In genomic region chr1:5853858-5854257, GRCh38 we compare ENCODE assay signal across 6 cellular contexts.
DNase-seq lines count a peak whose midpoint lies in the region; ATAC-seq, FAIRE-seq and TF ChIP-seq lines count a peak whose summit lies in the region.
"Not testable (repeated sequence)": the region's sequence is repeated elsewhere in the genome, so short reads cannot be mapped to it uniquely, and the experiment has no call there.

No MANE protein-coding gene starts in this region.

- H3K9ac ChIP-seq in astrocyte (ENCODE audit: low read length); K562 (ENCODE audit: insufficient read depth in 1 of 2, low read depth in 2 of 2, low read length in 2 of 2); HepG2 (ENCODE audit: insufficient read depth, low read depth, low read length): not testable (repeated sequence)

- H3K36me3 ChIP-seq in HEK293 (ENCODE audit: control insufficient read depth in 2 of 2, insufficient read depth in 1 of 2, low read length in 2 of 2); astrocyte (ENCODE audit: insufficient read depth, low read length); K562 (ENCODE audit: control insufficient read depth, insufficient read depth, low read length); HepG2 (replicated peaks in 1 of 2; ENCODE audit: control insufficient read depth in 1 of 2, insufficient read depth in 2 of 2, low read length in 2 of 2): not testable (repeated sequence)

- peak overlapping the region; percentile 19 for H3K27ac Mint-ChIP-seq in astrocyte (ENCODE audit: unreplicated experiment)
- H3K27ac Mint-ChIP-seq in endothelial cell (ENCODE audit: unreplicated experiment), result peak overlapping the region; percentile 23
- not testable (repeated sequence) for H3K27ac Mint-ChIP-seq in glutamatergic neuron (ENCODE audit: unreplicated experiment)

- not testable (repeated sequence) for H3K4me1 ChIP-seq in HEK293 (ENCODE audit: control insufficient read depth, insufficient read depth, low read length); astrocyte (ENCODE audit: insufficient read depth, low read length); HepG2 (ENCODE audit: insufficient read depth, low read length)
- H3K4me1 ChIP-seq in K562 (replicated peaks in 1 of 2; ENCODE audit: control insufficient read depth in 2 of 2, insufficient read depth in 2 of 2, low read length in 2 of 2), result peaks cover 0 to 15% of the 10 kb centered on the region in 2 experiments; a peak in 1 of 5 replicates

- H4K20me1 ChIP-seq in astrocyte (ENCODE audit: insufficient read depth, low read length); K562 (replicated peaks; ENCODE audit: control insufficient read depth, insufficient read depth, low read length); HepG2 (ENCODE audit: insufficient read depth, low read length): not testable (repeated sequence)

- in situ Hi-C loops in K562 (cut with MboI); HepG2 (cut with HindIII; ENCODE audit: extremely low pct_ligation_motif_present, low pct_unique_long_range_greater_than_20kb): not testable (repeated sequence)

- H3K4me1 Mint-ChIP-seq in astrocyte (ENCODE audit: low read depth, unreplicated experiment); endothelial cell (ENCODE audit: unreplicated experiment): not testable (repeated sequence)
- H3K4me1 Mint-ChIP-seq in glutamatergic neuron (ENCODE audit: low read depth, unreplicated experiment), result peaks cover 11% of the 10 kb centered on the region

- CTCF ChIA-PET in HEK293 (lab: Yijun Ruan, JAX); K562 (lab: Yijun Ruan, JAX; ENCODE audit: low intra/inter-chr PET ratio); HepG2 (lab: Yijun Ruan, JAX; ENCODE audit: low intra/inter-chr PET ratio, low total read pairs): not testable (repeated sequence)

- not testable (repeated sequence) for H2AFZ ChIP-seq in astrocyte (ENCODE audit: low read depth, low read length); K562 (ENCODE audit: low read depth, low read length); HepG2 (ENCODE audit: low read length)

- not testable (repeated sequence) for H3K27ac ChIP-seq in HEK293 (ENCODE audit: extremely low read depth, low read depth, low read length); astrocyte (ENCODE audit: low read depth, low read length); K562 (ENCODE audit: extremely low read depth, low read depth, low read length); HepG2 (ENCODE audit: extremely low read length, insufficient read depth, low read length)

- H3K4me2 ChIP-seq in astrocyte (ENCODE audit: low read length); K562 (ENCODE audit: insufficient read depth, low read length); HepG2 (ENCODE audit: low read depth, low read length): not testable (repeated sequence)

- H3K79me2 ChIP-seq in astrocyte (ENCODE audit: insufficient read depth, low read length); K562 (ENCODE audit: control insufficient read depth, insufficient read depth, low read length); HepG2 (ENCODE audit: insufficient read depth, low read length): not testable (repeated sequence)

- not testable (repeated sequence) for H3K4me3 Mint-ChIP-seq in astrocyte (ENCODE audit: unreplicated experiment); endothelial cell (ENCODE audit: unreplicated experiment)
- peak overlapping the region; percentile 25 for H3K4me3 Mint-ChIP-seq in glutamatergic neuron (ENCODE audit: unreplicated experiment)

- H3K27me3 Mint-ChIP-seq in astrocyte (ENCODE audit: low read depth, unreplicated experiment); glutamatergic neuron (ENCODE audit: unreplicated experiment): not testable (repeated sequence)
- H3K27me3 Mint-ChIP-seq in endothelial cell (ENCODE audit: unreplicated experiment), result peaks cover 11% of the 10 kb centered on the region

- POLR2A ChIA-PET in HEK293 (lab: Yijun Ruan, JAX); HepG2 (lab: Yijun Ruan, JAX): not testable (repeated sequence)
- POLR2A ChIA-PET in K562 (lab: Yijun Ruan, JAX), result interaction anchor here (0.6 to 1.1 kb wide), 2 partner anchors 15 to 18 kb away, joined by 3 read pairs; no protein-coding TSS in a partner anchor

- not testable (repeated sequence) for TF ChIP-seq RAD21 in K562 (CRISPR knock-in tag; conservative IDR thresholded peaks at IDR 0.05 in 1 of 2, IDR thresholded peaks at IDR 0.05 in 1 of 2); HepG2 (CRISPR knock-in tag; IDR thresholded peaks at IDR 0.05)

- not testable (repeated sequence) for H3K27me3 ChIP-seq in astrocyte (ENCODE audit: insufficient read depth, low read length)
- H3K27me3 ChIP-seq in K562 (ENCODE audit: control insufficient read depth in 2 of 2, insufficient read depth in 2 of 2, low read length in 2 of 2), result peaks cover 5 to 23% of the 10 kb centered on the region in 2 experiments; a peak in 4 of 5 replicates
- peaks cover 0 to 10% of the 10 kb centered on the region in 2 experiments; a peak in 1 of 5 replicates for H3K27me3 ChIP-seq in HepG2 (ENCODE audit: control insufficient read depth in 1 of 2, insufficient read depth in 2 of 2, low read length in 2 of 2)

- not testable (repeated sequence) for TF ChIP-seq CTCF in HEK293 (tag by site-specific recombination; IDR thresholded peaks at IDR 0.05); astrocyte (IDR thresholded peaks at IDR 0.05; ENCODE audit: insufficient read depth, low read depth, low read length); K562 (IDR thresholded peaks at IDR 0.05 in 2 of 3, conservative IDR thresholded peaks at IDR 0.05 in 1 of 3; ENCODE audit: insufficient read depth in 2 of 3, low read depth in 1 of 3, low read length in 3 of 3); endothelial cell (IDR thresholded peaks at IDR 0.05; ENCODE audit: unreplicated experiment); glutamatergic neuron (IDR thresholded peaks at IDR 0.05; ENCODE audit: partially characterized antibody, unreplicated experiment); HepG2 (CRISPR knock-in tag; IDR thresholded peaks at IDR 0.05)

- H3K9me3 ChIP-seq in HEK293 (ENCODE audit: control insufficient read depth, insufficient read depth, low read depth, low read length); astrocyte (ENCODE audit: insufficient read depth, low read depth, low read length); K562 (replicated peaks; ENCODE audit: control insufficient read depth, insufficient read depth, low read depth, low read length); HepG2 (ENCODE audit: low read length): not testable (repeated sequence)

- not testable (repeated sequence) for DNase-seq in astrocyte (ENCODE audit: low read depth); K562 (ENCODE audit: extremely low read depth in 1 of 4, low spot score in 3 of 4); endothelial cell (ENCODE audit: low spot score); glutamatergic neuron; HepG2 (ENCODE audit: low spot score)

- H3K9me1 ChIP-seq in K562 (ENCODE audit: control insufficient read depth, insufficient read depth, low read length), result not testable (repeated sequence)

- not testable (repeated sequence) for H3K9me3 Mint-ChIP-seq in astrocyte (ENCODE audit: unreplicated experiment); endothelial cell (ENCODE audit: unreplicated experiment); glutamatergic neuron (ENCODE audit: unreplicated experiment)

- FAIRE-seq in astrocyte (lab: Jason Lieb, UNC); K562 (lab: Jason Lieb, UNC); HepG2 (lab: Jason Lieb, UNC): not testable (repeated sequence)

- not testable (repeated sequence) for H3K4me3 ChIP-seq in HEK293 (ENCODE audit: low read depth, low read length); astrocyte (ENCODE audit: insufficient read depth, low read depth, low read length); K562; HepG2 (replicated peaks in 1 of 3; ENCODE audit: insufficient read depth in 1 of 3, low read depth in 2 of 3, low read length in 3 of 3)

- intact Hi-C loops in K562 (cut with micrococcal nuclease); HepG2 (cut with micrococcal nuclease; ENCODE audit: unreplicated experiment): not testable (repeated sequence)

- ATAC-seq in K562, HepG2: not testable (repeated sequence)

- H3K36me3 Mint-ChIP-seq in astrocyte (ENCODE audit: low read depth, unreplicated experiment); endothelial cell (ENCODE audit: low read depth, unreplicated experiment); glutamatergic neuron (ENCODE audit: unreplicated experiment): not testable (repeated sequence)

- not testable (repeated sequence) for TF ChIP-seq EP300 in K562 (IDR thresholded peaks at IDR 0.05; ENCODE audit: low read length); HepG2 (IDR thresholded peaks at IDR 0.05; ENCODE audit: low read depth in 2 of 2, low read length in 2 of 2); HepG2 (CRISPR knock-in tag; IDR thresholded peaks at IDR 0.05; ENCODE audit: borderline replicate concordance)

- not testable (repeated sequence) for BruUV-seq in K562 (replicated peaks; lab: Mats Ljungman, UMichigan); HepG2 (replicated peaks; lab: Mats Ljungman, UMichigan)

- not testable (repeated sequence) for TF ChIP-seq POLR2A in K562 (conservative IDR thresholded peaks at IDR 0.05); HepG2 (IDR thresholded peaks at IDR 0.05; ENCODE audit: insufficient read depth in 1 of 2, low read depth in 2 of 2, low read length in 2 of 2)

- WGBS in K562 (ENCODE audit: insufficient coverage, low coverage, missing lambda C conversion rate), result 3% methylated on average over 5 of the region's 5 CpGs
- WGBS in HepG2 (ENCODE audit: low lambda C conversion rate), result 45% methylated on average over 5 of the region's 5 CpGs

TF ChIP-seq in K562, 482 proteins besides CTCF, POLR2A, EP300 and RAD21 (continues in another document):
- TF ChIP-seq ZNF431 (CRISPR knock-in tag; IDR thresholded peaks at IDR 0.05), result peak; percentile 99
